1 cellular context compared by ENCODE assay signal in the genomic region with DNA sequence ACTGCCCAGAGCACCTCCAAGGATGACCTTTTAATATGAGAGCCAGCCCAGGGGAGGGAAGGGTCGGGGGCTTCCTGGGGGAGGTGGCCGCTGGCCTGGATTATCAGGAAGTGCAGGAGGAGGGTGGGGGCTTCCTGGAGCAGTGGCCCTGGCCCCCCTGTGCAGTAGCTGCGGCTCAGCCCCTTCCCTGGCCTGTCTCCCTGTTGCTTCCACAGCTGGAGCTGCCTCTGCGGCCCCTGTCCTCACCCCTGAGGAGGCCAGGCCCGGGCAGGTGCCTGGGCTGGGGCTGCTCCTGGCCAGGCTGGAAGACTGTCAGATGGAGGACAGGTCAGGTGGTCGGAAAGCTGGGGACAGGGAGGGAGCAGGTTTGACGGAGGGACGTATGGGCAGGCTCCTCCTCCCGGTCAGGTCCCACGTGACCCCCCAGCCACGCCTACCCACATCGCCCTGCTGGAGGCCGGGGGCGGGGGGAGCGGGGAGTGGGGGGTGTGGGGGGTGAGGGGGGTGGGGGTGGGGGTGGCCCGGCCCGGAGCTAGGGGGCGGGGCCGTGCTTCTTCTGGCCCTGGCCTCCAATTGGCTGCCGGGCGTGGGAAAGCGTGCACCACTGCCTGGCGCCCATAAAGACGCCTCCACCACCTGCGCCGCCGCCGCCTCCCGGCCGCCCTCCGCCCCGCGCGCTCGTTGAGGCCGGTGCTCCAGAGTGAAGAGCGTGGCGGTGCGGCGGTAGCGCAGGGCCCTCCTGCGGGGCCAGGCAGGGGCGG.
TF ChIP-seq lines count a peak whose summit lies in the region.

No MANE protein-coding gene starts in this region.

TF ChIP-seq in HepG2, 621 proteins besides CTCF, POLR2A, EP300 and RAD21 (continued from another document and continues in another):
- TF ChIP-seq, protein P1, sequence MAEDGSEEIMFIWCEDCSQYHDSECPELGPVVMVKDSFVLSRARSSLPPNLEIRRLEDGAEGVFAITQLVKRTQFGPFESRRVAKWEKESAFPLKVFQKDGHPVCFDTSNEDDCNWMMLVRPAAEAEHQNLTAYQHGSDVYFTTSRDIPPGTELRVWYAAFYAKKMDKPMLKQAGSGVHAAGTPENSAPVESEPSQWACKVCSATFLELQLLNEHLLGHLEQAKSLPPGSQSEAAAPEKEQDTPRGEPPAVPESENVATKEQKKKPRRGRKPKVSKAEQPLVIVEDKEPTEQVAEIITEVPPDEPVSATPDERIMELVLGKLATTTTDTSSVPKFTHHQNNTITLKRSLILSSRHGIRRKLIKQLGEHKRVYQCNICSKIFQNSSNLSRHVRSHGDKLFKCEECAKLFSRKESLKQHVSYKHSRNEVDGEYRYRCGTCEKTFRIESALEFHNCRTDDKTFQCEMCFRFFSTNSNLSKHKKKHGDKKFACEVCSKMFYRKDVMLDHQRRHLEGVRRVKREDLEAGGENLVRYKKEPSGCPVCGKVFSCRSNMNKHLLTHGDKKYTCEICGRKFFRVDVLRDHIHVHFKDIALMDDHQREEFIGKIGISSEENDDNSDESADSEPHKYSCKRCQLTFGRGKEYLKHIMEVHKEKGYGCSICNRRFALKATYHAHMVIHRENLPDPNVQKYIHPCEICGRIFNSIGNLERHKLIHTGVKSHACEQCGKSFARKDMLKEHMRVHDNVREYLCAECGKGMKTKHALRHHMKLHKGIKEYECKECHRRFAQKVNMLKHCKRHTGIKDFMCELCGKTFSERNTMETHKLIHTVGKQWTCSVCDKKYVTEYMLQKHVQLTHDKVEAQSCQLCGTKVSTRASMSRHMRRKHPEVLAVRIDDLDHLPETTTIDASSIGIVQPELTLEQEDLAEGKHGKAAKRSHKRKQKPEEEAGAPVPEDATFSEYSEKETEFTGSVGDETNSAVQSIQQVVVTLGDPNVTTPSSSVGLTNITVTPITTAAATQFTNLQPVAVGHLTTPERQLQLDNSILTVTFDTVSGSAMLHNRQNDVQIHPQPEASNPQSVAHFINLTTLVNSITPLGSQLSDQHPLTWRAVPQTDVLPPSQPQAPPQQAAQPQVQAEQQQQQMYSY (CRISPR knock-in tag; IDR thresholded peaks at IDR 0.05): no peak
- TF ChIP-seq ZNF562 (CRISPR knock-in tag; IDR thresholded peaks at IDR 0.05; ENCODE audit: borderline replicate concordance): no peak
- no peak; the same call in 1 of the 2 replicates for TF ChIP-seq KDM1A (CRISPR knock-in tag; IDR thresholded peaks at IDR 0.05)
- no peak for TF ChIP-seq FOSL1 (CRISPR knock-in tag; IDR thresholded peaks at IDR 0.05; ENCODE audit: borderline replicate concordance)
- 0 out of 2 replicates have a peak, but pooled peaks have one; percentile 22 for TF ChIP-seq ELF3 (CRISPR knock-in tag; IDR thresholded peaks at IDR 0.05)
- TF ChIP-seq ZFP37 (CRISPR knock-in tag; IDR thresholded peaks at IDR 0.05; ENCODE audit: borderline replicate concordance): no peak
- TF ChIP-seq ZNF263 (CRISPR knock-in tag; IDR thresholded peaks at IDR 0.05): 0 out of 2 replicates have a peak, but pooled peaks have one; percentile 20
- TF ChIP-seq, protein P2, sequence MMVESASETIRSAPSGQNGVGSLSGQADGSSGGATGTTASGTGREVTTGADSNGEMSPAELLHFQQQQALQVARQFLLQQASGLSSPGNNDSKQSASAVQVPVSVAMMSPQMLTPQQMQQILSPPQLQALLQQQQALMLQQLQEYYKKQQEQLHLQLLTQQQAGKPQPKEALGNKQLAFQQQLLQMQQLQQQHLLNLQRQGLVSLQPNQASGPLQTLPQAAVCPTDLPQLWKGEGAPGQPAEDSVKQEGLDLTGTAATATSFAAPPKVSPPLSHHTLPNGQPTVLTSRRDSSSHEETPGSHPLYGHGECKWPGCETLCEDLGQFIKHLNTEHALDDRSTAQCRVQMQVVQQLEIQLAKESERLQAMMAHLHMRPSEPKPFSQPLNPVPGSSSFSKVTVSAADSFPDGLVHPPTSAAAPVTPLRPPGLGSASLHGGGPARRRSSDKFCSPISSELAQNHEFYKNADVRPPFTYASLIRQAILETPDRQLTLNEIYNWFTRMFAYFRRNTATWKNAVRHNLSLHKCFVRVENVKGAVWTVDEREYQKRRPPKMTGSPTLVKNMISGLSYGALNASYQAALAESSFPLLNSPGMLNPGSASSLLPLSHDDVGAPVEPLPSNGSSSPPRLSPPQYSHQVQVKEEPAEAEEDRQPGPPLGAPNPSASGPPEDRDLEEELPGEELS (CRISPR knock-in tag; IDR thresholded peaks at IDR 0.05): no peak; the same call in 1 of the 2 replicates
- no peak for TF ChIP-seq ZFP1 (CRISPR knock-in tag; IDR thresholded peaks at IDR 0.05)
- TF ChIP-seq, protein P3, sequence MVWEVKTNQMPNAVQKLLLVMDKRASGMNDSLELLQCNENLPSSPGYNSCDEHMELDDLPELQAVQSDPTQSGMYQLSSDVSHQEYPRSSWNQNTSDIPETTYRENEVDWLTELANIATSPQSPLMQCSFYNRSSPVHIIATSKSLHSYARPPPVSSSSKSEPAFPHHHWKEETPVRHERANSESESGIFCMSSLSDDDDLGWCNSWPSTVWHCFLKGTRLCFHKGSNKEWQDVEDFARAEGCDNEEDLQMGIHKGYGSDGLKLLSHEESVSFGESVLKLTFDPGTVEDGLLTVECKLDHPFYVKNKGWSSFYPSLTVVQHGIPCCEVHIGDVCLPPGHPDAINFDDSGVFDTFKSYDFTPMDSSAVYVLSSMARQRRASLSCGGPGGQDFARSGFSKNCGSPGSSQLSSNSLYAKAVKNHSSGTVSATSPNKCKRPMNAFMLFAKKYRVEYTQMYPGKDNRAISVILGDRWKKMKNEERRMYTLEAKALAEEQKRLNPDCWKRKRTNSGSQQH (CRISPR knock-in tag; IDR thresholded peaks at IDR 0.05; ENCODE audit: low read depth): no peak
- TF ChIP-seq, protein P4, sequence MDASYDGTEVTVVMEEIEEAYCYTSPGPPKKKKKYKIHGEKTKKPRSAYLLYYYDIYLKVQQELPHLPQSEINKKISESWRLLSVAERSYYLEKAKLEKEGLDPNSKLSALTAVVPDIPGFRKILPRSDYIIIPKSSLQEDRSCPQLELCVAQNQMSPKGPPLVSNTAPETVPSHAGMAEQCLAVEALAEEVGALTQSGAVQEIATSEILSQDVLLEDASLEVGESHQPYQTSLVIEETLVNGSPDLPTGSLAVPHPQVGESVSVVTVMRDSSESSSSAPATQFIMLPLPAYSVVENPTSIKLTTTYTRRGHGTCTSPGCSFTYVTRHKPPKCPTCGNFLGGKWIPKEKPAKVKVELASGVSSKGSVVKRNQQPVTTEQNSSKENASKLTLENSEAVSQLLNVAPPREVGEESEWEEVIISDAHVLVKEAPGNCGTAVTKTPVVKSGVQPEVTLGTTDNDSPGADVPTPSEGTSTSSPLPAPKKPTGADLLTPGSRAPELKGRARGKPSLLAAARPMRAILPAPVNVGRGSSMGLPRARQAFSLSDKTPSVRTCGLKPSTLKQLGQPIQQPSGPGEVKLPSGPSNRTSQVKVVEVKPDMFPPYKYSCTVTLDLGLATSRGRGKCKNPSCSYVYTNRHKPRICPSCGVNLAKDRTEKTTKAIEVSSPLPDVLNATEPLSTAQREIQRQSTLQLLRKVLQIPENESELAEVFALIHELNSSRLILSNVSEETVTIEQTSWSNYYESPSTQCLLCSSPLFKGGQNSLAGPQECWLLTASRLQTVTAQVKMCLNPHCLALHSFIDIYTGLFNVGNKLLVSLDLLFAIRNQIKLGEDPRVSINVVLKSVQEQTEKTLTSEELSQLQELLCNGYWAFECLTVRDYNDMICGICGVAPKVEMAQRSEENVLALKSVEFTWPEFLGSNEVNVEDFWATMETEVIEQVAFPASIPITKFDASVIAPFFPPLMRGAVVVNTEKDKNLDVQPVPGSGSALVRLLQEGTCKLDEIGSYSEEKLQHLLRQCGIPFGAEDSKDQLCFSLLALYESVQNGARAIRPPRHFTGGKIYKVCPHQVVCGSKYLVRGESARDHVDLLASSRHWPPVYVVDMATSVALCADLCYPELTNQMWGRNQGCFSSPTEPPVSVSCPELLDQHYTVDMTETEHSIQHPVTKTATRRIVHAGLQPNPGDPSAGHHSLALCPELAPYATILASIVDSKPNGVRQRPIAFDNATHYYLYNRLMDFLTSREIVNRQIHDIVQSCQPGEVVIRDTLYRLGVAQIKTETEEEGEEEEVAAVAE (CRISPR knock-in tag; IDR thresholded peaks at IDR 0.05; ENCODE audit: borderline replicate concordance): no peak
- TF ChIP-seq, protein P5, sequence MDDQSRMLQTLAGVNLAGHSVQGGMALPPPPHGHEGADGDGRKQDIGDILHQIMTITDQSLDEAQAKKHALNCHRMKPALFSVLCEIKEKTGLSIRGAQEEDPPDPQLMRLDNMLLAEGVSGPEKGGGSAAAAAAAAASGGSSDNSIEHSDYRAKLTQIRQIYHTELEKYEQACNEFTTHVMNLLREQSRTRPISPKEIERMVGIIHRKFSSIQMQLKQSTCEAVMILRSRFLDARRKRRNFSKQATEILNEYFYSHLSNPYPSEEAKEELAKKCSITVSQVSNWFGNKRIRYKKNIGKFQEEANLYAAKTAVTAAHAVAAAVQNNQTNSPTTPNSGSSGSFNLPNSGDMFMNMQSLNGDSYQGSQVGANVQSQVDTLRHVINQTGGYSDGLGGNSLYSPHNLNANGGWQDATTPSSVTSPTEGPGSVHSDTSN (CRISPR knock-in tag; IDR thresholded peaks at IDR 0.05; ENCODE audit: borderline replicate concordance): no peak
- no peak; the same call in 1 of the 2 replicates for TF ChIP-seq SALL1 (CRISPR knock-in tag; IDR thresholded peaks at IDR 0.05)
- TF ChIP-seq, protein P6, sequence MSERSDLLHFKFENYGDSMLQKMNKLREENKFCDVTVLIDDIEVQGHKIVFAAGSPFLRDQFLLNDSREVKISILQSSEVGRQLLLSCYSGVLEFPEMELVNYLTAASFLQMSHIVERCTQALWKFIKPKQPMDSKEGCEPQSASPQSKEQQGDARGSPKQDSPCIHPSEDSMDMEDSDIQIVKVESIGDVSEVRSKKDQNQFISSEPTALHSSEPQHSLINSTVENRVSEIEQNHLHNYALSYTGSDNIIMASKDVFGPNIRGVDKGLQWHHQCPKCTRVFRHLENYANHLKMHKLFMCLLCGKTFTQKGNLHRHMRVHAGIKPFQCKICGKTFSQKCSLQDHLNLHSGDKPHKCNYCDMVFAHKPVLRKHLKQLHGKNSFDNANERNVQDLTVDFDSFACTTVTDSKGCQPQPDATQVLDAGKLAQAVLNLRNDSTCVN (CRISPR knock-in tag; IDR thresholded peaks at IDR 0.05; ENCODE audit: borderline replicate concordance): no peak
- no peak for TF ChIP-seq BHLHE40 (IDR thresholded peaks at IDR 0.05; ENCODE audit: low read length)
- TF ChIP-seq, protein P7, sequence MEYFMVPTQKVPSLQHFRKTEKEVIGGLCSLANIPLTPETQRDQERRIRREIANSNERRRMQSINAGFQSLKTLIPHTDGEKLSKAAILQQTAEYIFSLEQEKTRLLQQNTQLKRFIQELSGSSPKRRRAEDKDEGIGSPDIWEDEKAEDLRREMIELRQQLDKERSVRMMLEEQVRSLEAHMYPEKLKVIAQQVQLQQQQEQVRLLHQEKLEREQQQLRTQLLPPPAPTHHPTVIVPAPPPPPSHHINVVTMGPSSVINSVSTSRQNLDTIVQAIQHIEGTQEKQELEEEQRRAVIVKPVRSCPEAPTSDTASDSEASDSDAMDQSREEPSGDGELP (IDR thresholded peaks at IDR 0.05; ENCODE audit: borderline replicate concordance, low read depth): no peak; the same call in 1 of the 2 replicates
- no peak for TF ChIP-seq SATB2 (CRISPR knock-in tag; IDR thresholded peaks at IDR 0.05)
- TF ChIP-seq, protein P8, sequence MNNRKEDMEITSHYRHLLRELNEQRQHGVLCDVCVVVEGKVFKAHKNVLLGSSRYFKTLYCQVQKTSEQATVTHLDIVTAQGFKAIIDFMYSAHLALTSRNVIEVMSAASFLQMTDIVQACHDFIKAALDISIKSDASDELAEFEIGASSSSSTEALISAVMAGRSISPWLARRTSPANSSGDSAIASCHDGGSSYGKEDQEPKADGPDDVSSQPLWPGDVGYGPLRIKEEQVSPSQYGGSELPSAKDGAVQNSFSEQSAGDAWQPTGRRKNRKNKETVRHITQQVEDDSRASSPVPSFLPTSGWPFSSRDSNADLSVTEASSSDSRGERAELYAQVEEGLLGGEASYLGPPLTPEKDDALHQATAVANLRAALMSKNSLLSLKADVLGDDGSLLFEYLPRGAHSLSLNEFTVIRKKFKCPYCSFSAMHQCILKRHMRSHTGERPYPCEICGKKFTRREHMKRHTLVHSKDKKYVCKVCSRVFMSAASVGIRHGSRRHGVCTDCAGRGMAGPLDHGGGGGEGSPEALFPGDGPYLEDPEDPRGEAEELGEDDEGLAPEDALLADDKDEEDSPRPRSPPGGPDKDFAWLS (CRISPR knock-in tag; IDR thresholded peaks at IDR 0.05; ENCODE audit: borderline replicate concordance): no peak
- no peak for TF ChIP-seq STAT5B (CRISPR knock-in tag; IDR thresholded peaks at IDR 0.05)
- TF ChIP-seq XRCC5 (optimal IDR thresholded peaks at IDR 0.05; ENCODE audit: low read length): peak; percentile 11
- TF ChIP-seq, protein P9, sequence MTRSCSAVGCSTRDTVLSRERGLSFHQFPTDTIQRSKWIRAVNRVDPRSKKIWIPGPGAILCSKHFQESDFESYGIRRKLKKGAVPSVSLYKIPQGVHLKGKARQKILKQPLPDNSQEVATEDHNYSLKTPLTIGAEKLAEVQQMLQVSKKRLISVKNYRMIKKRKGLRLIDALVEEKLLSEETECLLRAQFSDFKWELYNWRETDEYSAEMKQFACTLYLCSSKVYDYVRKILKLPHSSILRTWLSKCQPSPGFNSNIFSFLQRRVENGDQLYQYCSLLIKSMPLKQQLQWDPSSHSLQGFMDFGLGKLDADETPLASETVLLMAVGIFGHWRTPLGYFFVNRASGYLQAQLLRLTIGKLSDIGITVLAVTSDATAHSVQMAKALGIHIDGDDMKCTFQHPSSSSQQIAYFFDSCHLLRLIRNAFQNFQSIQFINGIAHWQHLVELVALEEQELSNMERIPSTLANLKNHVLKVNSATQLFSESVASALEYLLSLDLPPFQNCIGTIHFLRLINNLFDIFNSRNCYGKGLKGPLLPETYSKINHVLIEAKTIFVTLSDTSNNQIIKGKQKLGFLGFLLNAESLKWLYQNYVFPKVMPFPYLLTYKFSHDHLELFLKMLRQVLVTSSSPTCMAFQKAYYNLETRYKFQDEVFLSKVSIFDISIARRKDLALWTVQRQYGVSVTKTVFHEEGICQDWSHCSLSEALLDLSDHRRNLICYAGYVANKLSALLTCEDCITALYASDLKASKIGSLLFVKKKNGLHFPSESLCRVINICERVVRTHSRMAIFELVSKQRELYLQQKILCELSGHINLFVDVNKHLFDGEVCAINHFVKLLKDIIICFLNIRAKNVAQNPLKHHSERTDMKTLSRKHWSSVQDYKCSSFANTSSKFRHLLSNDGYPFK (CRISPR knock-in tag; IDR thresholded peaks at IDR 0.05; ENCODE audit: borderline replicate concordance): no peak
- no peak for TF ChIP-seq ZNF569 (CRISPR knock-in tag; IDR thresholded peaks at IDR 0.05; ENCODE audit: borderline replicate concordance)
- TF ChIP-seq ETV6 (CRISPR knock-in tag; conservative IDR thresholded peaks at IDR 0.05): no peak
- no peak for TF ChIP-seq ZNF225 (CRISPR knock-in tag; IDR thresholded peaks at IDR 0.05)
- TF ChIP-seq U2AF1 (optimal IDR thresholded peaks at IDR 0.05; ENCODE audit: low read depth, low read length): no peak
- TF ChIP-seq, protein P10, sequence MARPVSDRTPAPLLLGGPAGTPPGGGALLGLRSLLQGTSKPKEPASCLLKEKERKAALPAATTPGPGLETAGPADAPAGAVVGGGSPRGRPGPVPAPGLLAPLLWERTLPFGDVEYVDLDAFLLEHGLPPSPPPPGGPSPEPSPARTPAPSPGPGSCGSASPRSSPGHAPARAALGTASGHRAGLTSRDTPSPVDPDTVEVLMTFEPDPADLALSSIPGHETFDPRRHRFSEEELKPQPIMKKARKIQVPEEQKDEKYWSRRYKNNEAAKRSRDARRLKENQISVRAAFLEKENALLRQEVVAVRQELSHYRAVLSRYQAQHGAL (CRISPR knock-in tag; IDR thresholded peaks at IDR 0.05; ENCODE audit: not compliant biosample characterization): no peak
